Comparison of ENCODE assay signal across 1 cellular context in genomic region chr15:68420186-68420684, GRCh38.
TF ChIP-seq lines count a peak whose summit lies in the region.

No MANE protein-coding gene starts in this region.

TF ChIP-seq in HepG2, 621 proteins besides CTCF, POLR2A, EP300 and RAD21 (continued from another document):
- TF ChIP-seq, protein P1, sequence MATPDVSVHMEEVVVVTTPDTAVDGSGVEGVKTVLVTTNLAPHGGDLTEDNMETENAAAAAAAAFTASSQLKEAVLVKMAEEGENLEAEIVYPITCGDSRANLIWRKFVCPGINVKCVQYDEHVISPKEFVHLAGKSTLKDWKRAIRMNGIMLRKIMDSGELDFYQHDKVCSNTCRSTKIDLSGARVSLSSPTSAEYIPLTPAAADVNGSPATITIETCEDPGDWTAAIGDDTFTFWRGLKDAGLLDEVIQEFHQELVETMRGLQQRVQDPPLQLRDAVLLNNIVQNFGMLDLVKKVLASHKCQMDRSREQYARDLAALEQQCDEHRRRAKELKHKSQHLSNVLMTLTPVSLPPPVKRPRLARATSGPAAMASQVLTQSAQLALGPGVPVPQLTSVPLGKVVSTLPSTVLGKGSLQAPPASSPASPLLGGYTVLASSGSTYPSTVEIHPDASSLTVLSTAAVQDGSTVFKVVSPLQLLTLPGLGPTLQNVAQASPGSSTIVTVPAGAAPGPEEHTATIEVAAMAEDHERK (CRISPR knock-in tag; IDR thresholded peaks at IDR 0.05; ENCODE audit: low read depth), result no peak
TF ChIP-seq in HepG2: peak in this region for 6.
